In genomic region chr14:77498984-77499527, GRCh38 we compare ENCODE assay signal across 8 cellular contexts. TPM values are rescaled to one million over a fixed set of nuclear protein-coding genes. Genes with fewer than 3 reads are reported as not detected.
A peak's percentile ranks its signal among the peaks of the same experiment; 100 is the strongest.
DNase-seq lines count a peak whose midpoint lies in the region; ATAC-seq, FAIRE-seq and TF ChIP-seq lines count a peak whose summit lies in the region.

No MANE protein-coding gene starts in this region.

- WGBS in K562 (ENCODE audit: insufficient coverage, low coverage, missing lambda C conversion rate) = 10% methylated on average over 20 of the region's 53 CpGs

- no peaks in the 10 kb centered on the region for H3K79me2 ChIP-seq in K562 (ENCODE audit: control insufficient read depth, insufficient read depth, low read length)

- peaks cover 5 to 12% (median 5%) of the 10 kb centered on the region in 3 donors for H3K4me1 Mint-ChIP-seq in CD8-positive, alpha-beta memory T cell
- H3K4me1 Mint-ChIP-seq in IgD-negative memory B cell = peaks cover 5 to 8% (median 6%) of the 10 kb centered on the region in 3 donors
- peaks cover 13% of the 10 kb centered on the region for H3K4me1 Mint-ChIP-seq in memory B cell

- H3K36me3 ChIP-seq in CD8-positive, alpha-beta memory T cell (ENCODE audit: insufficient read depth, low read length) = no peaks in the 10 kb centered on the region
- H3K36me3 ChIP-seq in K562 (ENCODE audit: control insufficient read depth, insufficient read depth, low read length) = no peaks in the 10 kb centered on the region

- peaks cover 26 to 30% of the 10 kb centered on the region in 2 donors for H3K27me3 Mint-ChIP-seq in CD8-positive, alpha-beta memory T cell
- peaks cover 25% of the 10 kb centered on the region for H3K27me3 Mint-ChIP-seq in IgD-negative memory B cell
- H3K27me3 Mint-ChIP-seq in memory B cell = peaks cover 14% of the 10 kb centered on the region

- in situ Hi-C loops in K562 (cut with MboI) = no loop called here

- H3K4me3 Mint-ChIP-seq in CD8-positive, alpha-beta memory T cell = peak overlapping the region; percentile 37 to 89 (median 71)
- H3K4me3 Mint-ChIP-seq in IgD-negative memory B cell (peak overlapping the region; percentile 79 to 89 (median 80)), memory B cell (peak overlapping the region; percentile 72)

- BruUV-seq in K562 (replicated peaks; lab: Mats Ljungman, UMichigan) = no TSS peak

- POLR2A ChIA-PET in CD8-positive, alpha-beta memory T cell (lab: Charles Lee) = no interaction called here
- POLR2A ChIA-PET in K562 (lab: Yijun Ruan, JAX) = no interaction called here

- no peaks in the 10 kb centered on the region for H3K9me1 ChIP-seq in K562 (ENCODE audit: control insufficient read depth, insufficient read depth, low read length)

- CTCF ChIA-PET in CD8-positive, alpha-beta memory T cell (lab: Charles Lee) = no interaction called here
- CTCF ChIA-PET in K562 (lab: Yijun Ruan, JAX; ENCODE audit: low intra/inter-chr PET ratio) = no interaction called here

- H2AFZ ChIP-seq in K562 (ENCODE audit: low read depth, low read length) = no peak overlapping the region

- no peak for TF ChIP-seq RAD21 in K562 (CRISPR knock-in tag; conservative IDR thresholded peaks at IDR 0.05 in 1 of 2, IDR thresholded peaks at IDR 0.05 in 1 of 2)

- no peaks in the 10 kb centered on the region for H3K9me3 ChIP-seq in CD8-positive, alpha-beta memory T cell (ENCODE audit: low read length)
- H3K9me3 ChIP-seq in K562 (replicated peaks; ENCODE audit: control insufficient read depth, insufficient read depth, low read depth, low read length) = no peaks in the 10 kb centered on the region

- ATAC-seq in GM19351 (IDR thresholded peaks at IDR 0.05; ENCODE audit: unreplicated experiment) (peak; percentile 27), K562 (no peak; the same call in none of the 3 replicates), memory B cell (ENCODE audit: low read depth) (peak; percentile 14)

- no peak for FAIRE-seq in K562 (lab: Jason Lieb, UNC)

- peaks cover 7% of the 10 kb centered on the region for H3K4me1 ChIP-seq in CD8-positive, alpha-beta memory T cell (ENCODE audit: insufficient read depth, low read length)
- peaks cover 0 to 19% of the 10 kb centered on the region in 2 experiments; a peak in 3 of 5 replicates for H3K4me1 ChIP-seq in K562 (replicated peaks in 1 of 2; ENCODE audit: control insufficient read depth in 2 of 2, insufficient read depth in 2 of 2, low read length in 2 of 2)

- peaks cover 0 to 6% (median 5%) of the 10 kb centered on the region in 3 donors for H3K36me3 Mint-ChIP-seq in CD8-positive, alpha-beta memory T cell
- no peaks in the 10 kb centered on the region for H3K36me3 Mint-ChIP-seq in IgD-negative memory B cell
- H3K36me3 Mint-ChIP-seq in memory B cell = no peaks in the 10 kb centered on the region

- TF ChIP-seq POLR2A in K562 (conservative IDR thresholded peaks at IDR 0.05) = no peak

- no peak for TF ChIP-seq CTCF in K562 (IDR thresholded peaks at IDR 0.05 in 2 of 3, conservative IDR thresholded peaks at IDR 0.05 in 1 of 3; ENCODE audit: insufficient read depth in 2 of 3, low read depth in 1 of 3, low read length in 3 of 3)

- H3K4me3 ChIP-seq in CD8-positive, alpha-beta memory T cell (ENCODE audit: low read length) = no peak overlapping the region
- peak overlapping the region; percentile 34 for H3K4me3 ChIP-seq in K562

- no peak for TF ChIP-seq EP300 in K562 (IDR thresholded peaks at IDR 0.05; ENCODE audit: low read length)

- 0 out of 2 replicates have a peak overlapping the region, but pooled peaks have one; percentile 11 for H3K4me2 ChIP-seq in K562 (ENCODE audit: insufficient read depth, low read length)

- H3K9me3 Mint-ChIP-seq in CD8-positive, alpha-beta memory T cell = peaks cover 0 to 6% (median 3%) of the 10 kb centered on the region in 5 donors
- H3K9me3 Mint-ChIP-seq in IgD-negative memory B cell (peaks cover 2 to 5% (median 4%) of the 10 kb centered on the region in 3 donors), memory B cell (peaks cover 3% of the 10 kb centered on the region)

- no peaks in the 10 kb centered on the region; the same call in 1 of the 2 replicates for H4K20me1 ChIP-seq in K562 (replicated peaks; ENCODE audit: control insufficient read depth, insufficient read depth, low read length)

- intact Hi-C loops in K562 (cut with micrococcal nuclease) = no loop called here

- peaks cover 6% of the 10 kb centered on the region for H3K27me3 ChIP-seq in CD8-positive, alpha-beta memory T cell (ENCODE audit: insufficient read depth, low read length, poor library complexity, severe bottlenecking)
- H3K27me3 ChIP-seq in K562 (ENCODE audit: control insufficient read depth in 2 of 2, insufficient read depth in 2 of 2, low read length in 2 of 2) = peaks cover 6 to 21% of the 10 kb centered on the region in 2 experiments; a peak in 3 of 5 replicates

- no peak for DNase-seq in CD8-positive, alpha-beta memory T cell
- no peak for DNase-seq in K562 (ENCODE audit: extremely low read depth in 1 of 4, low spot score in 3 of 4)
- no peak for DNase-seq in memory B cell (ENCODE audit: low spot score in 2 of 2)
- no peak for DNase-seq in OCI-M2 (lab: John Stamatoyannopoulos, UW; ENCODE audit: unreplicated experiment)
- no peak for DNase-seq in NOMO-1 treated with dmso at 0.1 percent for 144 hours (lab: John Stamatoyannopoulos, UW; ENCODE audit: unreplicated experiment)
- no peak for DNase-seq in SHP77 treated with DMSO at 0.1 percent for 48 hours (lab: John Stamatoyannopoulos, UW)

- peak overlapping the region in 1 of 2 experiments; percentile 78; a peak in 2 of 4 replicates for H3K9ac ChIP-seq in K562 (ENCODE audit: insufficient read depth in 1 of 2, low read depth in 2 of 2, low read length in 2 of 2)

- no peak overlapping the region for H3K27ac Mint-ChIP-seq in CD8-positive, alpha-beta memory T cell
- H3K27ac Mint-ChIP-seq in IgD-negative memory B cell (no peak overlapping the region), memory B cell (no peak overlapping the region)

- H3K27ac ChIP-seq in CD8-positive, alpha-beta memory T cell (ENCODE audit: low read depth, low read length) = no peak overlapping the region
- no peak overlapping the region for H3K27ac ChIP-seq in K562 (ENCODE audit: extremely low read depth, low read depth, low read length)

RNA-seq across cellular contexts. Expression of gene ISM2, which starts 0.4 kb away (rescaled TPM):
- not detected for total RNA-seq in CD8-positive, alpha-beta memory T cell
- not detected for polyA plus RNA-seq in CD8-positive, alpha-beta memory T cell
- polyA plus RNA-seq in IgD-negative memory B cell = not detected
- 0.49 TPM in 1 of 2 replicates, not detected in the other for total RNA-seq in K562 (2011; cell fraction: chromatin; rRNA removed; ENCODE audit: low replicate concordance)
- 0.17 and 0.66 TPM in 2 replicates for total RNA-seq in K562 (2011; cell fraction: nucleolus; rRNA removed)
- total RNA-seq in K562 (2011; cell fraction: nucleoplasm; rRNA removed) = 0.29 and 0.84 TPM in 2 replicates
- 0.24 TPM in 1 of 2 replicates, not detected in the other for total RNA-seq in K562 (2014; rRNA removed)
- total RNA-seq in K562 (2014; rRNA removed; fragmentation: Illumina TruSeq; extraction: Trizol) = not detected in 2 replicates
- not detected in 2 replicates for total RNA-seq in K562 (2015; rRNA removed; fragmentation: Illumina TruSeq; extraction: Trizol)
- total RNA-seq in K562 (2021) = 0.11 TPM in 1 of 2 replicates, not detected in the other
- 0.04 and 0.08 TPM in 2 replicates for polyA plus RNA-seq in K562 (2011; rRNA removed)
- not detected in 2 replicates for polyA plus RNA-seq in K562 (2011; cell fraction: cytosol; rRNA removed)
- polyA plus RNA-seq in K562 (2011; cell fraction: nucleus; rRNA removed) = 0.18 and 0.35 TPM in 2 replicates
- not detected in 2 replicates for polyA plus RNA-seq in K562 (2012)
- polyA plus RNA-seq in K562 (2014; fragmentation: Illumina TruSeq; extraction: Trizol) = not detected in 2 replicates
- not detected for polyA plus RNA-seq in K562 (2014; fragmentation: Nextera tagmentation; extraction: Ambion mirVana)
- not detected in 2 replicates for polyA plus RNA-seq in K562 (2014; rRNA removed)
- not detected in 2 replicates for polyA minus RNA-seq in K562 (2011; rRNA and poly(A)+ RNA removed)
- polyA minus RNA-seq in K562 (2011; cell fraction: cytosol; rRNA and poly(A)+ RNA removed) = not detected in 2 replicates
- polyA minus RNA-seq in K562 (2011; cell fraction: nucleus; rRNA and poly(A)+ RNA removed) = 0.33 and 0.40 TPM in 2 replicates

RNA-seq across cellular contexts. Expression of gene AHSA1, which starts 41.2 kb away (rescaled TPM):
- total RNA-seq in CD8-positive, alpha-beta memory T cell = 100 to 1,000 TPM; 307 to 324 TPM
- 134 TPM for polyA plus RNA-seq in CD8-positive, alpha-beta memory T cell
- polyA plus RNA-seq in IgD-negative memory B cell = 134 TPM
- 54.8 and 74.6 TPM in 2 replicates for total RNA-seq in K562 (2011; cell fraction: chromatin; rRNA removed; ENCODE audit: low replicate concordance)
- 43.2 and 44.5 TPM in 2 replicates for total RNA-seq in K562 (2011; cell fraction: nucleolus; rRNA removed)
- total RNA-seq in K562 (2011; cell fraction: nucleoplasm; rRNA removed) = 51.8 and 61.0 TPM in 2 replicates
- 144 and 157 TPM in 2 replicates for total RNA-seq in K562 (2014; rRNA removed)
- 184 and 201 TPM in 2 replicates for total RNA-seq in K562 (2014; rRNA removed; fragmentation: Illumina TruSeq; extraction: Trizol)
- total RNA-seq in K562 (2015; rRNA removed; fragmentation: Illumina TruSeq; extraction: Trizol) = 193 and 197 TPM in 2 replicates
- 168 and 175 TPM in 2 replicates for total RNA-seq in K562 (2021)
- 137 and 208 TPM in 2 replicates for polyA plus RNA-seq in K562 (2011; rRNA removed)
- polyA plus RNA-seq in K562 (2011; cell fraction: cytosol; rRNA removed) = 162 and 171 TPM in 2 replicates
- polyA plus RNA-seq in K562 (2011; cell fraction: nucleus; rRNA removed) = 49.9 and 55.0 TPM in 2 replicates
- 62.9 and 128 TPM in 2 replicates for polyA plus RNA-seq in K562 (2012)
- 282 and 317 TPM in 2 replicates for polyA plus RNA-seq in K562 (2014; fragmentation: Illumina TruSeq; extraction: Trizol)
- 10 to 100 TPM; 41.4 to 75.1 TPM for polyA plus RNA-seq in K562 (2014; fragmentation: Nextera tagmentation; extraction: Ambion mirVana)
- 202 and 232 TPM in 2 replicates for polyA plus RNA-seq in K562 (2014; rRNA removed)
- polyA minus RNA-seq in K562 (2011; rRNA and poly(A)+ RNA removed) = 227 and 265 TPM in 2 replicates
- polyA minus RNA-seq in K562 (2011; cell fraction: cytosol; rRNA and poly(A)+ RNA removed) = 77.3 and 97.7 TPM in 2 replicates
- 15.5 and 36.1 TPM in 2 replicates for polyA minus RNA-seq in K562 (2011; cell fraction: nucleus; rRNA and poly(A)+ RNA removed)

RNA-seq across cellular contexts. Expression of gene VIPAS39, which starts 41.7 kb away (rescaled TPM):
- 10 to 100 TPM; 18.7 to 19.6 TPM for total RNA-seq in CD8-positive, alpha-beta memory T cell
- polyA plus RNA-seq in CD8-positive, alpha-beta memory T cell = 9.8 TPM
- polyA plus RNA-seq in IgD-negative memory B cell (7.4 TPM), K562 (2011; rRNA removed) (23.8 and 25.6 TPM in 2 replicates), K562 (2014; fragmentation: Illumina TruSeq; extraction: Trizol) (13.1 and 15.1 TPM in 2 replicates), K562 (2014; fragmentation: Nextera tagmentation; extraction: Ambion mirVana) (10 to 100 TPM in 1 of 2 experiments, 1 to 10 TPM in 1; 5.7 to 10.5 TPM), K562 (2014; rRNA removed) (7.0 and 9.4 TPM in 2 replicates)
- 22.8 and 28.7 TPM in 2 replicates for total RNA-seq in K562 (2011; cell fraction: chromatin; rRNA removed; ENCODE audit: low replicate concordance)
- total RNA-seq in K562 (2011; cell fraction: nucleolus; rRNA removed) = 16.3 and 18.5 TPM in 2 replicates
- total RNA-seq in K562 (2011; cell fraction: nucleoplasm; rRNA removed) = 18.0 and 19.5 TPM in 2 replicates
- total RNA-seq in K562 (2014; rRNA removed) (7.9 and 8.1 TPM in 2 replicates), K562 (2014; rRNA removed; fragmentation: Illumina TruSeq; extraction: Trizol) (10.0 and 12.3 TPM in 2 replicates), K562 (2015; rRNA removed; fragmentation: Illumina TruSeq; extraction: Trizol) (9.4 and 9.9 TPM in 2 replicates), K562 (2021) (8.6 and 9.2 TPM in 2 replicates)
- 11.4 and 19.1 TPM in 2 replicates for polyA plus RNA-seq in K562 (2011; cell fraction: cytosol; rRNA removed)
- polyA plus RNA-seq in K562 (2011; cell fraction: nucleus; rRNA removed) = 22.9 and 27.2 TPM in 2 replicates
- polyA plus RNA-seq in K562 (2012) = 7.8 and 14.1 TPM in 2 replicates
- 25.9 and 26.4 TPM in 2 replicates for polyA minus RNA-seq in K562 (2011; rRNA and poly(A)+ RNA removed)
- 9.1 and 12.3 TPM in 2 replicates for polyA minus RNA-seq in K562 (2011; cell fraction: cytosol; rRNA and poly(A)+ RNA removed)
- 12.8 and 21.5 TPM in 2 replicates for polyA minus RNA-seq in K562 (2011; cell fraction: nucleus; rRNA and poly(A)+ RNA removed)
